In genomic region chr10:73467210-73467609, GRCh38 we compare ENCODE assay signal across 19 cellular contexts. TPM values are rescaled to one million over a fixed set of nuclear protein-coding genes. Genes with fewer than 3 reads are reported as not detected.
DNase-seq lines count a peak whose midpoint lies in the region; ATAC-seq, FAIRE-seq and TF ChIP-seq lines count a peak whose summit lies in the region.
"Had no signal": no experiment of that assay in that cellular context is flagged by ENCODE, and none has a peak within 500 bp of the region (broad histone marks: within the 10 kb centered on the region; RNA-seq: fewer than 3 reads in every experiment).

No MANE protein-coding gene starts in this region.

- no peak for TF ChIP-seq CTCF in GM10248 (IDR thresholded peaks at IDR 0.05; ENCODE audit: control extremely low read depth, extremely low read depth, low read depth, missing control alignments)
- TF ChIP-seq CTCF in psoas muscle (IDR thresholded peaks at IDR 0.05), result no peak
- no peak for TF ChIP-seq CTCF in prostate gland (IDR thresholded peaks at IDR 0.05)

- DNase-seq in GM10248 (ENCODE audit: extremely low spot score) (peak; percentile 29), GM18507 (ENCODE audit: extremely low spot score, insufficient read length, low read depth) (no peak), psoas muscle (no peak), posterior vena cava (ENCODE audit: low spot score) (no peak), prostate gland (ENCODE audit: low spot score) (no peak)
- no peak for DNase-seq in T-helper 2 cell treated with Interferon-gamma antibody and Interleukin-4, amounts not matched to agents 5 μg/mL and 100 μg/mL, for 36 hours (ENCODE audit: low spot score)
- no peak for DNase-seq in stimulated activated CD4-positive, alpha-beta T cell treated with anti-CD3 and anti-CD28 coated beads, Interleukin-2, amount 100 ng/mL, for 48 hours
- DNase-seq: C1 segment of cervical spinal cord, DMS 273 treated with DMSO at 0.1 percent for 48 hours, GDM1, IMR-90, Kasumi-1, NCI-H1417, NCI-H1930, NCI-H2171 treated with DMSO at 0.1 percent for 48 hours, NCI-H748 treated with DMSO at 0.1 percent for 48 hours, RPMI8226 had no signal

- FAIRE-seq in GM18507 (lab: Jason Lieb, UNC), result peak; percentile 74
- FAIRE-seq: A549 had no signal

- POLR2A ChIA-PET in GM10248 (lab: Yijun Ruan, JAX), result no interaction called here

- H3K4me1 ChIP-seq in psoas muscle, result peaks cover 64% of the 10 kb centered on the region
- H3K4me1 ChIP-seq in prostate gland (replicated peaks), result no peaks in the 10 kb centered on the region
- H3K4me1 ChIP-seq: A549 had no signal

- WGBS in psoas muscle, 3 donors, result 54 to 76% (median 55%) methylated on average over 2 of the region's 2 CpGs
- 88% methylated on average over 2 of the region's 2 CpGs for WGBS in prostate gland

- peaks cover 59% of the 10 kb centered on the region for H3K36me3 Mint-ChIP-seq in T-helper 2 cell treated with Interferon-gamma antibody and Interleukin-4, amounts not matched to agents 5 μg/mL and 100 μg/mL, for 36 hours (ENCODE audit: low read depth)

- H3K4me1 Mint-ChIP-seq in T-helper 2 cell treated with Interferon-gamma antibody and Interleukin-4, amounts not matched to agents 5 μg/mL and 100 μg/mL, for 36 hours (ENCODE audit: low read depth), result peaks cover 20% of the 10 kb centered on the region

- no peak for TF ChIP-seq POLR2A in prostate gland (IDR thresholded peaks at IDR 0.05)

- ATAC-seq in psoas muscle (peak in 3 of 4 donors; percentile 34 to 68 (median 50)), GM21619 (IDR thresholded peaks at IDR 0.05; ENCODE audit: unreplicated experiment) (no peak)
- ATAC-seq: A549 had no signal

- H3K27ac Mint-ChIP-seq in T-helper 2 cell treated with Interferon-gamma antibody and Interleukin-4, amounts not matched to agents 5 μg/mL and 100 μg/mL, for 36 hours, result peak overlapping the region; percentile 9

- intact Hi-C loops in psoas muscle (cut with DNase I) (loop anchor here (5.0 kb wide), 2 partner anchors 35 to 45 kb away; partner anchors contain the start of gene MSS51 (in 1 of the 2)), posterior vena cava (cut with DNase I) (loop anchor here in 1 of 2 donors (10.0 kb wide), 1 partner anchor 1862 kb away; no protein-coding TSS in a partner anchor), prostate gland (cut with DNase I) (no loop called here)

- CTCF ChIA-PET in GM10248 (lab: Yijun Ruan, JAX), result interaction anchor here (1.5 to 1.6 kb wide), 2 partner anchors 14 to 26 kb away, joined by 3 to 4 read pairs; no protein-coding TSS in a partner anchor

- no peak overlapping the region for H3K4me3 Mint-ChIP-seq in T-helper 2 cell treated with Interferon-gamma antibody and Interleukin-4, amounts not matched to agents 5 μg/mL and 100 μg/mL, for 36 hours

- H3K27me3 ChIP-seq in psoas muscle (ENCODE audit: insufficient read depth in 3 of 3, low read length in 2 of 3), result no peaks in the 10 kb centered on the region
- no peaks in the 10 kb centered on the region for H3K27me3 ChIP-seq in prostate gland (replicated peaks; ENCODE audit: insufficient read depth)

- H3K36me3 ChIP-seq in psoas muscle (ENCODE audit: insufficient read depth in 1 of 2, low read depth in 1 of 2), result peaks cover 0 to 62% of the 10 kb centered on the region in 2 donors
- H3K36me3 ChIP-seq in prostate gland, result peaks cover 0 to 4% of the 10 kb centered on the region in 2 donors

- H3K9me3 ChIP-seq in psoas muscle (no peaks in the 10 kb centered on the region), prostate gland (no peaks in the 10 kb centered on the region)
- H3K9me3 ChIP-seq: A549 had no signal

- H3K27me3 Mint-ChIP-seq in T-helper 2 cell treated with Interferon-gamma antibody and Interleukin-4, amounts not matched to agents 5 μg/mL and 100 μg/mL, for 36 hours (ENCODE audit: low read depth), result no peaks in the 10 kb centered on the region

- H3K4me3 ChIP-seq in psoas muscle, result peak overlapping the region; percentile 61
- H3K4me3 ChIP-seq in prostate gland, result no peak overlapping the region
- H3K4me3 ChIP-seq: A549 had no signal

- H3K27ac ChIP-seq in psoas muscle (peak overlapping the region; percentile 84), prostate gland (no peak overlapping the region)
- H3K27ac ChIP-seq: A549 had no signal

- H3K9me3 Mint-ChIP-seq in T-helper 2 cell treated with Interferon-gamma antibody and Interleukin-4, amounts not matched to agents 5 μg/mL and 100 μg/mL, for 36 hours, result no peaks in the 10 kb centered on the region

RNA-seq across cellular contexts. Expression of gene PPP3CB, which starts 28.6 kb away (rescaled TPM):
- total RNA-seq in psoas muscle (100 to 1,000 TPM in 3 of 4 donors, 10 to 100 TPM in 1; 92.3 to 177 (median 138) TPM), posterior vena cava (10 to 100 TPM; 70.4 to 76.3 TPM), prostate gland (10 to 100 TPM; 38.6 to 44.3 TPM)
- 100 to 1,000 TPM in 1 of 3 donors, 10 to 100 TPM in 2; 52.2 to 162 (median 94.2) TPM for polyA plus RNA-seq in psoas muscle

RNA-seq across cellular contexts. Expression of gene MSS51, which starts 33.8 kb away (rescaled TPM):
- total RNA-seq in psoas muscle (100 to 1,000 TPM in 2 of 4 donors, 10 to 100 TPM in 2; 17.0 to 253 (median 80.5) TPM), posterior vena cava (1 to 10 TPM; 2.1 to 2.2 TPM), prostate gland (1 to 10 TPM; 2.2 to 2.4 TPM)
- 1 to 10 TPM; 2.0 to 8.9 (median 7.3) TPM for polyA plus RNA-seq in psoas muscle

RNA-seq across cellular contexts. Expression of gene ANXA7, which starts 53.4 kb away (rescaled TPM):
- total RNA-seq in psoas muscle, result 100 to 1,000 TPM; 134 to 205 (median 161) TPM
- 100 to 1,000 TPM in 1 of 3 donors, 10 to 100 TPM in 2; 69.0 to 166 (median 99.1) TPM for polyA plus RNA-seq in psoas muscle
- 100 to 1,000 TPM; 114 to 131 TPM for total RNA-seq in posterior vena cava
- 100 to 1,000 TPM in 1 of 2 donors, 10 to 100 TPM in 1; 98.9 to 117 TPM for total RNA-seq in prostate gland

Comparison
In these comparisons a context has a peak if more than half of its experiments do, and no peak if none do; other contexts are left out.
1. RNA of gene MSS51, which starts 33.8 kb away (total RNA-seq): 17.0 to 253 TPM in psoas muscle; 2.2 to 2.4 TPM in prostate gland and 2.1 to 2.2 TPM in posterior vena cava; every median in the first group is over 4 times any median in the second.